ENCODE assay signal across 1 cellular context in the genomic region with DNA sequence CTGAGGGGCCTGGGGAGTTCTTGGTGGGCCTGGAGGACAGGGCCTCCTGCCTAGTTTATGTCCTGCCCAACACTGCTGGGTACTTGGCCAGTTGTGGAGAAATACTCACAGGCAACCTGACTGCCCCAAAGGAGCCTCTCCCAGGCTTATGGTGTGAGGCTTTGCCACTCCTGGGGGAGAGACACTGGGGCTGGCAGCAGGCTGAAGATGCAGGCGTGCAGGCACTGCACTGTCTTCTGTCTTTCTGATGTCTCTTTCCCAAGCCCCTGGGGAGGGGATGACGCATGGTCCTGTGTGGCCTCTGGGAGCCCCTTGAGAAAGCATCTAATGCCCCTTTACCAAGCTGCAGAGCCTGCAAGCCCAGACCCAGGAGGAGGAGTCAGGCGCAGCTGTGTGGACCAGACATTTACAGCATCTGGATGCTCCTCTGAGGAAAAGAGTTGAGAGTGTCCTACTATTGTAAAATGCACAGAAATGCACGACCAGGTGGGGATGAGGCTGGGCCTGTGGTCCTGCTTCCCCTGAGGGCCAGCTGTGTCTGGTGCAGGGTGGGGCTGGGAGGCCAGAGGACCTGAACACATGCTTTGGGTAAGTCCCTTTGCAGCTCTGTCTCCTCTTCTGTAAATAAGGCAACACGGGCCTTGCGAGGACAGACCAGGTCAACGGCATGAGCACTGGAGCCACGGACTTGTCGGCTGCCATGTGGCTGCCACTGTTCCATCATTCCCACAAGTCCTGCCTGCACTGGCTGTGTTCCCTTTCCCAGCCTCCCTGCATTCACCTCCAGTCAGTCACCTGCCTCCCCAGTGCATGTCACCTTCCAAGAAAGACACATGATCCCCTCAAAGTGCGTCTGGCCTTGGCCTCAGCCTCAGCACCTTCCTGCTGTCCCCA.
TF ChIP-seq lines count a peak whose summit lies in the region.

No MANE protein-coding gene starts in this region.

TF ChIP-seq in H1, 55 proteins besides CTCF, POLR2A, EP300 and RAD21 (continued from another document):
- TF ChIP-seq SRF (IDR thresholded peaks at IDR 0.05; ENCODE audit: low read depth, low read length) (no peak), POLR2AphosphoS5 (IDR thresholded peaks at IDR 0.05; ENCODE audit: low read depth, low read length) (no peak), HDAC2 (IDR thresholded peaks at IDR 0.05; ENCODE audit: borderline replicate concordance in 1 of 2, low read depth in 2 of 2, low read length in 2 of 2) (no peak), SP2 (IDR thresholded peaks at IDR 0.05; ENCODE audit: low read length) (no peak), CTBP2 (IDR thresholded peaks at IDR 0.05; ENCODE audit: borderline replicate concordance, insufficient read depth, insufficient read length, low read length) (no peak), TCF12 (IDR thresholded peaks at IDR 0.05; ENCODE audit: low read depth, low read length) (no peak), CBX8 (IDR thresholded peaks at IDR 0.05; ENCODE audit: borderline replicate concordance, low read depth, low read length) (no peak), BCL11A (IDR thresholded peaks at IDR 0.05; ENCODE audit: low read depth in 2 of 2, low read length in 2 of 2) (no peak), KDM5A (IDR thresholded peaks at IDR 0.05; ENCODE audit: low read length) (no peak), ASH2L (IDR thresholded peaks at IDR 0.05; ENCODE audit: low read length) (no peak), FOSL1 (IDR thresholded peaks at IDR 0.05; ENCODE audit: insufficient read depth, low read depth, low read length) (no peak), POU5F1 (IDR thresholded peaks at IDR 0.05; ENCODE audit: low read depth, low read length) (no peak)
- TF ChIP-seq, protein P1, sequence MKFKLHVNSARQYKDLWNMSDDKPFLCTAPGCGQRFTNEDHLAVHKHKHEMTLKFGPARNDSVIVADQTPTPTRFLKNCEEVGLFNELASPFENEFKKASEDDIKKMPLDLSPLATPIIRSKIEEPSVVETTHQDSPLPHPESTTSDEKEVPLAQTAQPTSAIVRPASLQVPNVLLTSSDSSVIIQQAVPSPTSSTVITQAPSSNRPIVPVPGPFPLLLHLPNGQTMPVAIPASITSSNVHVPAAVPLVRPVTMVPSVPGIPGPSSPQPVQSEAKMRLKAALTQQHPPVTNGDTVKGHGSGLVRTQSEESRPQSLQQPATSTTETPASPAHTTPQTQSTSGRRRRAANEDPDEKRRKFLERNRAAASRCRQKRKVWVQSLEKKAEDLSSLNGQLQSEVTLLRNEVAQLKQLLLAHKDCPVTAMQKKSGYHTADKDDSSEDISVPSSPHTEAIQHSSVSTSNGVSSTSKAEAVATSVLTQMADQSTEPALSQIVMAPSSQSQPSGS (IDR thresholded peaks at IDR 0.05; ENCODE audit: low read length), result no peak
- TF ChIP-seq, protein P2, sequence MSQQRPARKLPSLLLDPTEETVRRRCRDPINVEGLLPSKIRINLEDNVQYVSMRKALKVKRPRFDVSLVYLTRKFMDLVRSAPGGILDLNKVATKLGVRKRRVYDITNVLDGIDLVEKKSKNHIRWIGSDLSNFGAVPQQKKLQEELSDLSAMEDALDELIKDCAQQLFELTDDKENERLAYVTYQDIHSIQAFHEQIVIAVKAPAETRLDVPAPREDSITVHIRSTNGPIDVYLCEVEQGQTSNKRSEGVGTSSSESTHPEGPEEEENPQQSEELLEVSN (IDR thresholded peaks at IDR 0.05), result no peak
- TF ChIP-seq, protein P3, sequence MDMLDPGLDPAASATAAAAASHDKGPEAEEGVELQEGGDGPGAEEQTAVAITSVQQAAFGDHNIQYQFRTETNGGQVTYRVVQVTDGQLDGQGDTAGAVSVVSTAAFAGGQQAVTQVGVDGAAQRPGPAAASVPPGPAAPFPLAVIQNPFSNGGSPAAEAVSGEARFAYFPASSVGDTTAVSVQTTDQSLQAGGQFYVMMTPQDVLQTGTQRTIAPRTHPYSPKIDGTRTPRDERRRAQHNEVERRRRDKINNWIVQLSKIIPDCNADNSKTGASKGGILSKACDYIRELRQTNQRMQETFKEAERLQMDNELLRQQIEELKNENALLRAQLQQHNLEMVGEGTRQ (IDR thresholded peaks at IDR 0.05; ENCODE audit: low read length), result no peak
- TF ChIP-seq, protein P4, sequence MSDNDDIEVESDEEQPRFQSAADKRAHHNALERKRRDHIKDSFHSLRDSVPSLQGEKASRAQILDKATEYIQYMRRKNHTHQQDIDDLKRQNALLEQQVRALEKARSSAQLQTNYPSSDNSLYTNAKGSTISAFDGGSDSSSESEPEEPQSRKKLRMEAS (IDR thresholded peaks at IDR 0.05), result no peak
TF ChIP-seq in H1: peak in this region for 0.
